ENCODE assay signal across 9 cellular contexts in genomic region chr15:66287461-66288055, GRCh38. TPM values are rescaled to one million over a fixed set of nuclear protein-coding genes. Genes with fewer than 3 reads are reported as not detected.
A peak's percentile ranks its signal among the peaks of the same experiment; 100 is the strongest.
DNase-seq lines count a peak whose midpoint lies in the region; ATAC-seq, FAIRE-seq and TF ChIP-seq lines count a peak whose summit lies in the region.
"Had no signal": no experiment of that assay in that cellular context is flagged by ENCODE, and none has a peak within 500 bp of the region (broad histone marks: within the 10 kb centered on the region; RNA-seq: fewer than 3 reads in every experiment).

No MANE protein-coding gene starts in this region.

- H3K27ac ChIP-seq in GM12878 (ENCODE audit: control insufficient read depth, insufficient read depth), result no peak overlapping the region
- no peak overlapping the region for H3K27ac ChIP-seq in lower lobe of right lung
- H3K27ac ChIP-seq: BLaER1 treated with 17β-estradiol and CSF1 and Interleukin-3, amounts not matched to agents 10 nM and 100 nM had no signal

- peak; percentile 86 for FAIRE-seq in GM12878 (lab: Jason Lieb, UNC)

- TF ChIP-seq RAD21 in GM12878 (IDR thresholded peaks at IDR 0.05; ENCODE audit: insufficient read depth, low read depth, low read length), result peak; percentile 59

- H3K9me3 ChIP-seq in GM12878 (replicated peaks; ENCODE audit: control insufficient read depth, insufficient read depth, low read length) (no peaks in the 10 kb centered on the region), lower lobe of right lung (no peaks in the 10 kb centered on the region)
- H3K9me3 ChIP-seq: BLaER1 treated with 17β-estradiol and CSF1 and Interleukin-3, amounts not matched to agents 10 nM and 100 nM had no signal

- no peak overlapping the region for H3K9ac ChIP-seq in GM12878 (ENCODE audit: control insufficient read depth, insufficient read depth, low read length)
- H3K9ac ChIP-seq: BLaER1 treated with 17β-estradiol and CSF1 and Interleukin-3, amounts not matched to agents 10 nM and 100 nM had no signal

- no peak overlapping the region for H3K4me3 ChIP-seq in NB4 (ENCODE audit: low read depth, low read length)
- no peak overlapping the region for H3K4me3 ChIP-seq in GM12878
- H3K4me3 ChIP-seq in lower lobe of right lung, result no peak overlapping the region
- H3K4me3 ChIP-seq: BLaER1 treated with 17β-estradiol and CSF1 and Interleukin-3, amounts not matched to agents 10 nM and 100 nM had no signal

- POLR2A ChIA-PET in GM12878 (lab: Charles Lee), result no interaction called here

- H3K27me3 ChIP-seq in GM12878 (replicated peaks in 1 of 2; ENCODE audit: control insufficient read depth in 2 of 2, insufficient read depth in 2 of 2, low read length in 1 of 2) (no peaks in the 10 kb centered on the region), lower lobe of right lung (ENCODE audit: low read depth) (no peaks in the 10 kb centered on the region)
- H3K27me3 ChIP-seq: BLaER1 treated with 17β-estradiol and CSF1 and Interleukin-3, amounts not matched to agents 10 nM and 100 nM had no signal

- no peak overlapping the region for H3K4me2 ChIP-seq in GM12878 (ENCODE audit: control insufficient read depth, insufficient read depth)
- H3K4me2 ChIP-seq: BLaER1 treated with 17β-estradiol and CSF1 and Interleukin-3, amounts not matched to agents 10 nM and 100 nM had no signal

- peak; percentile 35 for TF ChIP-seq CTCF in NB4 (IDR thresholded peaks at IDR 0.05; ENCODE audit: low read depth, low read length)
- TF ChIP-seq CTCF in GM12878 (IDR thresholded peaks at IDR 0.05 in 2 of 3, conservative IDR thresholded peaks at IDR 0.05 in 1 of 3; ENCODE audit: control insufficient read depth in 2 of 3, extremely low read depth in 1 of 3, insufficient read depth in 1 of 3, low read depth in 3 of 3, low read length in 3 of 3), result peak; percentile 42 to 56 (median 51)
- TF ChIP-seq CTCF in lower lobe of right lung (IDR thresholded peaks at IDR 0.05), result peak; percentile 60

- in situ Hi-C loops in GM12878 (cut with MboI), result no loop called here

- H2AFZ ChIP-seq in GM12878 (ENCODE audit: control insufficient read depth, low read depth, low read length), result no peak overlapping the region

- no peaks in the 10 kb centered on the region for H3K79me2 ChIP-seq in GM12878 (ENCODE audit: control insufficient read depth, insufficient read depth, low read length)

- TF ChIP-seq EP300 in GM12878 (IDR thresholded peaks at IDR 0.05; ENCODE audit: borderline replicate concordance in 1 of 2, control insufficient read depth in 1 of 2, low read depth in 2 of 2, low read length in 2 of 2), result no peak

- intact Hi-C loops in GM12878 (cut with micrococcal nuclease; ENCODE audit: unreplicated experiment), result loop anchor here (2.0 to 10.0 kb wide), 4 partner anchors 35 to 650 kb away; partner anchors contain the start of gene MEGF11
- intact Hi-C loops in lower lobe of right lung (cut with DNase I), result no loop called here

- SMC1A ChIA-PET in GM12878 (lab: Charles Lee; ENCODE audit: uncharacterized antibody, unreplicated experiment), result interaction anchor here (0.9 to 1.8 kb wide), 7 partner anchors 40 to 650 kb away, joined by 3 to 9 read pairs (median 3); partner anchors contain the start of gene SNAPC5

- CTCF ChIA-PET in GM12878 (lab: Yijun Ruan, JAX), result interaction anchor here (0.7 to 9.7 kb wide), 27 partner anchors 9 to 967 kb away, joined by 3 to 103 read pairs (median 3); partner anchors contain the start of gene SNAPC5

- DNase-seq in NCI-H1092 treated with DMSO at 0.1 percent for 48 hours (lab: John Stamatoyannopoulos, UW), result peak; percentile 39
- no peak for DNase-seq in NCI-H1092 (lab: John Stamatoyannopoulos, UW)
- peak; percentile 33 for DNase-seq in NB4 (ENCODE audit: low read depth)
- DNase-seq in GM12878 (ENCODE audit: low read depth, low spot score), result no peak
- no peak for DNase-seq in lower lobe of right lung
- DNase-seq in COLO668 (lab: John Stamatoyannopoulos, UW; ENCODE audit: unreplicated experiment), result no peak
- DNase-seq in activated CD4-positive, alpha-beta T cell treated with anti-CD3 and anti-CD28 coated beads, Interleukin-2, amount 50 U/mL, for 48 hours, result no peak

- BruUV-seq in GM12878 (replicated peaks; lab: Mats Ljungman, UMichigan), result no TSS peak

- RAD21 ChIA-PET in GM12878 (lab: Charles Lee; ENCODE audit: unreplicated experiment), result interaction anchor here (0.6 to 2.2 kb wide), 5 partner anchors 210 to 634 kb away, joined by 3 to 10 read pairs (median 7); partner anchors contain the start of gene SNAPC5

- WGBS in GM12878 (ENCODE audit: insufficient coverage, insufficient replicate concordance, low lambda C conversion rate, missing lambda C conversion rate), result 15% methylated on average over 6 of the region's 6 CpGs

- H3K4me1 ChIP-seq in GM12878 (ENCODE audit: control insufficient read depth, insufficient read depth, low read length), result no peaks in the 10 kb centered on the region; the same call in 1 of the 2 replicates
- peaks cover 14% of the 10 kb centered on the region for H3K4me1 ChIP-seq in lower lobe of right lung

- no peak for TF ChIP-seq POLR2A in NB4 (IDR thresholded peaks at IDR 0.05; ENCODE audit: extremely low read depth, insufficient read length)
- TF ChIP-seq POLR2A in GM12878 (IDR thresholded peaks at IDR 0.05; ENCODE audit: low read depth, low read length), result no peak

- ATAC-seq in GM12878 (peak; percentile 34; the same call in 2 of the 3 replicates), lower lobe of right lung (no peak), GM18502 (IDR thresholded peaks at IDR 0.05; ENCODE audit: poor library complexity, unreplicated experiment) (no peak)

- H3K36me3 ChIP-seq in GM12878 (ENCODE audit: control insufficient read depth in 2 of 2, insufficient read depth in 2 of 2, low read length in 1 of 2) (no peaks in the 10 kb centered on the region), lower lobe of right lung (no peaks in the 10 kb centered on the region)
- H3K36me3 ChIP-seq: BLaER1 treated with 17β-estradiol and CSF1 and Interleukin-3, amounts not matched to agents 10 nM and 100 nM had no signal

- H4K20me1 ChIP-seq in GM12878 (ENCODE audit: control insufficient read depth, insufficient read depth), result no peaks in the 10 kb centered on the region
- H4K20me1 ChIP-seq: BLaER1 treated with 17β-estradiol and CSF1 and Interleukin-3, amounts not matched to agents 10 nM and 100 nM had no signal

TF ChIP-seq in GM12878, 131 proteins besides CTCF, POLR2A, EP300 and RAD21 (continues in another document):
- TF ChIP-seq SKIL (IDR thresholded peaks at IDR 0.05; ENCODE audit: low read depth, poor library complexity, severe bottlenecking) (peak; percentile 23), MYC (IDR thresholded peaks at IDR 0.05; ENCODE audit: insufficient read depth, insufficient read length, insufficient replicate concordance, low read length, severe bottlenecking) (no peak), YY1 (IDR thresholded peaks at IDR 0.05; ENCODE audit: low read depth, low read length) (no peak)

RNA-seq across cellular contexts. Expression of gene DIS3L, which starts 5.8 kb away (rescaled TPM):
- 49.8 and 50.4 TPM in 2 replicates for total RNA-seq in GM12878 (2013; cell fraction: nucleolus; rRNA removed)
- total RNA-seq in GM12878 (2014; rRNA removed) (23.2 and 27.2 TPM in 2 replicates), GM12878 (2014; rRNA removed; fragmentation: Illumina TruSeq; extraction: Trizol) (31.0 and 31.9 TPM in 2 replicates), GM12878 (2021) (22.8 and 24.0 TPM in 2 replicates), lower lobe of right lung (29.2 TPM)
- polyA plus RNA-seq in GM12878 (2011; ENCODE audit: low read depth), result 11.4 TPM
- polyA plus RNA-seq in GM12878 (2011; rRNA removed) (27.8 and 41.2 TPM in 2 replicates), GM12878 (2014; fragmentation: Illumina TruSeq; extraction: Trizol) (28.0 and 31.3 TPM in 2 replicates), GM12878 (2014; fragmentation: Nextera tagmentation; extraction: Ambion mirVana) (10 to 100 TPM in 1 of 2 experiments, 1 to 10 TPM in 1; 7.6 to 12.8 TPM), GM12878 (2014; rRNA removed) (22.2 and 24.0 TPM in 2 replicates), GM12878 (2016; fragmentation: Nextera tagmentation; extraction: Ambion mirVana) (10 to 100 TPM; 31.6 to 33.7 TPM)
- 11.7 and 12.6 TPM in 2 replicates for polyA plus RNA-seq in GM12878 (2011; cell fraction: cytosol; rRNA removed)
- 8.4 and 17.9 TPM in 2 replicates for polyA plus RNA-seq in GM12878 (2011; cell fraction: nucleus; rRNA removed)
- 8.5 and 10.8 TPM in 2 replicates for polyA plus RNA-seq in GM12878 (2012)
- polyA minus RNA-seq in GM12878 (2011; rRNA and poly(A)+ RNA removed), result 29.3 and 62.8 TPM in 2 replicates
- 9.5 and 15.9 TPM in 2 replicates for polyA minus RNA-seq in GM12878 (2011; cell fraction: cytosol; rRNA and poly(A)+ RNA removed)
- polyA minus RNA-seq in GM12878 (2011; cell fraction: nucleus; rRNA and poly(A)+ RNA removed), result 13.7 and 24.4 TPM in 2 replicates

RNA-seq across cellular contexts. Expression of gene MEGF11, which starts 34.0 kb away (rescaled TPM):
- 0.29 and 2.2 TPM in 2 replicates for total RNA-seq in GM12878 (2013; cell fraction: nucleolus; rRNA removed)
- total RNA-seq in GM12878 (2014; rRNA removed) (0.76 and 1.3 TPM in 2 replicates), GM12878 (2014; rRNA removed; fragmentation: Illumina TruSeq; extraction: Trizol) (0.18 and 0.49 TPM in 2 replicates), GM12878 (2021) (0.33 and 0.64 TPM in 2 replicates), lower lobe of right lung (not detected)
- polyA plus RNA-seq in GM12878 (2011; ENCODE audit: low read depth), result 0.09 TPM
- polyA plus RNA-seq in GM12878 (2011; rRNA removed) (1.3 and 1.7 TPM in 2 replicates), GM12878 (2014; fragmentation: Illumina TruSeq; extraction: Trizol) (0.27 and 0.37 TPM in 2 replicates), GM12878 (2014; fragmentation: Nextera tagmentation; extraction: Ambion mirVana) (under 1 TPM; 0.03 to 0.84 TPM), GM12878 (2014; rRNA removed) (0.22 and 0.46 TPM in 2 replicates), GM12878 (2016; fragmentation: Nextera tagmentation; extraction: Ambion mirVana) (under 1 TPM; 0.49 to 0.78 TPM)
- 0.88 and 1.9 TPM in 2 replicates for polyA plus RNA-seq in GM12878 (2011; cell fraction: cytosol; rRNA removed)
- 2.9 and 4.6 TPM in 2 replicates for polyA plus RNA-seq in GM12878 (2011; cell fraction: nucleus; rRNA removed)
- polyA plus RNA-seq in GM12878 (2012), result 1.0 and 1.1 TPM in 2 replicates
- 1.2 and 4.3 TPM in 2 replicates for polyA minus RNA-seq in GM12878 (2011; rRNA and poly(A)+ RNA removed)
- not detected in 2 replicates for polyA minus RNA-seq in GM12878 (2011; cell fraction: cytosol; rRNA and poly(A)+ RNA removed)
- polyA minus RNA-seq in GM12878 (2011; cell fraction: nucleus; rRNA and poly(A)+ RNA removed), result 2.3 and 3.7 TPM in 2 replicates

Comparison
In these comparisons a context has a peak if more than half of its experiments do, and no peak if none do; other contexts are left out.
1. DNase-seq: peak in NCI-H1092 treated with DMSO at 0.1 percent for 48 hours (single experiment) and NB4 (single experiment); none in NCI-H1092 (single experiment), GM12878 (single experiment), lower lobe of right lung (single experiment), COLO668 (single experiment) and activated CD4-positive, alpha-beta T cell treated with anti-CD3 and anti-CD28 coated beads, Interleukin-2, amount 50 U/mL, for 48 hours (0 of 2).
2. Peak in every context shown above with its lines, with median percentiles within 50 percentile points of each other: CTCF ChIP-seq.